ENCODE assay signal across 15 cellular contexts in genomic region chr6:166903027-166903426, GRCh38. TPM values are rescaled to one million over a fixed set of nuclear protein-coding genes. Genes with fewer than 3 reads are reported as not detected.
A peak's percentile ranks its signal among the peaks of the same experiment; 100 is the strongest.
DNase-seq lines count a peak whose midpoint lies in the region; TF ChIP-seq lines count a peak whose summit lies in the region.
"Had no signal": no experiment of that assay in that cellular context is flagged by ENCODE, and none has a peak within 500 bp of the region (broad histone marks: within the 10 kb centered on the region; RNA-seq: fewer than 3 reads in every experiment).

No MANE protein-coding gene starts in this region.

- H3K27me3 ChIP-seq in NT2/D1 (ENCODE audit: insufficient read depth, insufficient read length) (no peaks in the 10 kb centered on the region), brain microvascular endothelial cell (replicated peaks) (peaks cover 11% of the 10 kb centered on the region), neural progenitor cell (no peaks in the 10 kb centered on the region)

- no peaks in the 10 kb centered on the region for H4K20me1 ChIP-seq in neural progenitor cell (ENCODE audit: low read depth)

- H3K4me3 ChIP-seq in NT2/D1 (ENCODE audit: insufficient read length, low read depth) (no peak overlapping the region), brain microvascular endothelial cell (ENCODE audit: low read depth, low read length) (no peak overlapping the region), neural progenitor cell (no peak overlapping the region)
- H3K4me3 ChIP-seq: GM23338 had no signal

- no peaks in the 10 kb centered on the region for H3K36me3 Mint-ChIP-seq in neural progenitor cell

- H3K4me1 ChIP-seq in NT2/D1 (ENCODE audit: insufficient read depth, insufficient read length) = peaks cover 15% of the 10 kb centered on the region
- peaks cover 17% of the 10 kb centered on the region for H3K4me1 ChIP-seq in neural progenitor cell

- H2AFZ ChIP-seq in neural progenitor cell (replicated peaks) = no peak overlapping the region
- H2AFZ ChIP-seq: GM23338 had no signal

- peaks cover 6% of the 10 kb centered on the region for H3K27me3 Mint-ChIP-seq in neural progenitor cell (ENCODE audit: insufficient read depth, low read depth)
- H3K27me3 Mint-ChIP-seq: CD4-positive, CD25-positive, alpha-beta regulatory T cell had no signal

- CTCF ChIA-PET in GM10248 (lab: Yijun Ruan, JAX) = interaction anchor here (1.1 kb wide), 1 partner anchor 128 kb away, joined by 3 read pairs; no protein-coding TSS in a partner anchor

- no peak overlapping the region for H3K27ac ChIP-seq in brain microvascular endothelial cell
- H3K27ac ChIP-seq in neural progenitor cell = no peak overlapping the region

- peak overlapping the region; percentile 42 for H3K9ac ChIP-seq in NT2/D1 (ENCODE audit: insufficient read length, low read depth)
- H3K9ac ChIP-seq in neural progenitor cell = no peak overlapping the region

- DNase-seq in GM10248 (ENCODE audit: extremely low spot score) = peak; percentile 14
- DNase-seq in NT2/D1 (ENCODE audit: low read depth, low spot score) = no peak
- peak; percentile 63 for DNase-seq in brain microvascular endothelial cell
- DNase-seq in neural progenitor cell (ENCODE audit: low spot score) = no peak
- no peak for DNase-seq in GF-D8 (lab: John Stamatoyannopoulos, UW)
- no peak for DNase-seq in NCI-H446 treated with DMSO at 0.1 percent for 48 hours (lab: John Stamatoyannopoulos, UW)
- DNase-seq in stimulated activated CD4-positive, alpha-beta T cell treated with anti-CD3 and anti-CD28 coated beads, Interleukin-4, amount 100 ng/mL, for 4 hours = no peak
- DNase-seq: Calu3; CD4-positive, CD25-positive, alpha-beta regulatory T cell; DMS79; NCI-H2107; NCI-H446; NCI-H82; SIG-M5 had no signal

- H3K9me3 ChIP-seq in NT2/D1 (ENCODE audit: insufficient read depth, low read length) (no peaks in the 10 kb centered on the region), neural progenitor cell (ENCODE audit: low read depth) (no peaks in the 10 kb centered on the region)

- no peak overlapping the region for H3K4me3 Mint-ChIP-seq in neural progenitor cell
- H3K4me3 Mint-ChIP-seq: CD4-positive, CD25-positive, alpha-beta regulatory T cell; GM23338 had no signal

- H3K27ac Mint-ChIP-seq in neural progenitor cell = peak overlapping the region; percentile 53
- H3K27ac Mint-ChIP-seq: GM23338 had no signal

- peaks cover 60% of the 10 kb centered on the region for H3K4me1 Mint-ChIP-seq in neural progenitor cell

- no peaks in the 10 kb centered on the region for H3K79me2 ChIP-seq in neural progenitor cell (ENCODE audit: low read depth)

- H3K36me3 ChIP-seq in NT2/D1 (ENCODE audit: insufficient read depth, insufficient read length, low read length) = no peaks in the 10 kb centered on the region
- no peaks in the 10 kb centered on the region for H3K36me3 ChIP-seq in brain microvascular endothelial cell (replicated peaks)
- no peaks in the 10 kb centered on the region for H3K36me3 ChIP-seq in neural progenitor cell

- H3K4me2 ChIP-seq in neural progenitor cell = no peak overlapping the region
- H3K4me2 ChIP-seq: GM23338 had no signal

- H3F3A ChIP-seq in neural progenitor cell (ENCODE audit: low read depth) = peaks cover 4% of the 10 kb centered on the region

- H3K9me3 Mint-ChIP-seq in neural progenitor cell = peaks cover 25% of the 10 kb centered on the region
- H3K9me3 Mint-ChIP-seq: CD4-positive, CD25-positive, alpha-beta regulatory T cell had no signal

- in situ Hi-C loops in brain microvascular endothelial cell (cut with HindIII; ENCODE audit: low pct_ligation_motif_present, low sequenced_read_pairs) = no loop called here

- no peak for TF ChIP-seq CTCF in GM10248 (IDR thresholded peaks at IDR 0.05; ENCODE audit: control extremely low read depth, extremely low read depth, low read depth, missing control alignments)
- TF ChIP-seq CTCF in brain microvascular endothelial cell (IDR thresholded peaks at IDR 0.05; ENCODE audit: low read depth, low read length, missing control alignments) = no peak
- TF ChIP-seq CTCF in neural progenitor cell (IDR thresholded peaks at IDR 0.05) = no peak

- POLR2A ChIA-PET in GM10248 (lab: Yijun Ruan, JAX) = no interaction called here

RNA-seq across cellular contexts. Expression of gene RNASET2, which starts 53.3 kb away (rescaled TPM):
- total RNA-seq in neural progenitor cell (ENCODE audit: low replicate concordance) = 28.9 and 37.2 TPM in 2 replicates

Comparison
In these comparisons a context has a peak if more than half of its experiments do, and no peak if none do; other contexts are left out.
1. DNase-seq: peak in GM10248 (single experiment) and brain microvascular endothelial cell (single experiment); none in NT2/D1 (single experiment), neural progenitor cell (single experiment), GF-D8 (single experiment), NCI-H446 treated with DMSO at 0.1 percent for 48 hours (single experiment) and stimulated activated CD4-positive, alpha-beta T cell treated with anti-CD3 and anti-CD28 coated beads, Interleukin-4, amount 100 ng/mL, for 4 hours (0 of 2).